1 cellular context compared by ENCODE assay signal in the genomic region with DNA sequence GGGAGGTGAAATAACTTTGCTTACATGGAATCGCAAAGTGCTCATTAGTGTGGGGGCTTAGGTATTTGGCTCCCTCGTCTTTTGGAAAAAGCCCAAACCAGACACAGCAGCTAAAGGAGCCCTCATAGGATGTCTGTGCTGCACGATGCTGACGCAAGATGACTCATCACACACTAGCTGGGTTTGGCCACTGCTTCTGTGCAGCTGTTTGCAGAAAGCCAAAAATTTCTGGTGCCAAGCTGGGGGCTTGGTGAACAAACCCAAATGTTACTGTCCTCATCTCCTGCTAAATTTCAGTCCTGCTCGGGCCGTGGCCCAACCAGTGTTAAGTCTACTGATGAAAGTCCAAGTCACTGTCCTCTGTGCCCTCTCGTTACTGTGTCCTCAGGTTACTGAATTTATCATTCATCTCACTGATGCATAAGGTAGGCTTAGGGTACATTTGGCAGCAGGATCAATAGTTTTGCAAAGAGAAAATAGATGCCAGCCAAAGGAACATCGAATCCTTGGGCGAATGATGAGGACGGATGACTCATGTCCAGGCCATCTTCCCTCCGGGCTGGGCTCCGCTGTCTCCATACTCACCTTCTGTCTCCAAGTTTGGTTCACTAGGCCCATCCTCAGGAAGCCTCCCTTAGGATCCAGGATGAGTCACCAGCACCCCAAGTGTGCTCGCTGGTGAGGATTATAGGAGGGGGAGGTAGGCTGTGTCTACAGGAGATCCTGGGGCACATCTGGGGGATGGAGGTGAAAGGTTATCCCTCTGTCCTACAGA.
A peak's percentile ranks its signal among the peaks of the same experiment; 100 is the strongest.
TF ChIP-seq lines count a peak whose summit lies in the region.

No MANE protein-coding gene starts in this region.

TF ChIP-seq in K562, 482 proteins besides CTCF, POLR2A, EP300 and RAD21 (continued from another document):
- TF ChIP-seq ARID3A (IDR thresholded peaks at IDR 0.05; ENCODE audit: borderline replicate concordance, low read depth, low read length) = no peak
- TF ChIP-seq C11orf30 (IDR thresholded peaks at IDR 0.05; ENCODE audit: low read depth) = peak; percentile 87
- TF ChIP-seq PHF21A (IDR thresholded peaks at IDR 0.05; ENCODE audit: borderline replicate concordance, low read depth) = no peak
- peak; percentile 80 for TF ChIP-seq CREM (IDR thresholded peaks at IDR 0.05; ENCODE audit: low read depth)
- TF ChIP-seq TEAD4 (IDR thresholded peaks at IDR 0.05; ENCODE audit: low read length) = no peak
- no peak for TF ChIP-seq TEAD4 (CRISPR knock-in tag; IDR thresholded peaks at IDR 0.05; ENCODE audit: borderline replicate concordance)
- no peak for TF ChIP-seq ZNF780A (CRISPR knock-in tag; IDR thresholded peaks at IDR 0.05)
- peak; percentile 9 for TF ChIP-seq BRD9 (IDR thresholded peaks at IDR 0.05; ENCODE audit: low read depth, partially characterized antibody)
- TF ChIP-seq NFIC (IDR thresholded peaks at IDR 0.05) = peak; percentile 72
- peak; percentile 73; the same call in 1 of the 2 replicates for TF ChIP-seq MAFK (IDR thresholded peaks at IDR 0.05; ENCODE audit: low read length)
- no peak for TF ChIP-seq HNRNPLL (IDR thresholded peaks at IDR 0.05; ENCODE audit: low read depth, low read length, poor library complexity, severe bottlenecking)
- TF ChIP-seq MECOM (CRISPR knock-in tag; IDR thresholded peaks at IDR 0.05) = no peak
- TF ChIP-seq ARID3B (CRISPR knock-in tag; IDR thresholded peaks at IDR 0.05; ENCODE audit: borderline replicate concordance) = no peak
- peak; percentile 93 for TF ChIP-seq FOSL1 (tag; conservative IDR thresholded peaks at IDR 0.05)
